In genomic region chr6:6611486-6611885, GRCh38 we compare ENCODE assay signal across 35 cellular contexts. TPM values are rescaled to one million over a fixed set of nuclear protein-coding genes. Genes with fewer than 3 reads are reported as not detected.
DNase-seq lines count a peak whose midpoint lies in the region; ATAC-seq and TF ChIP-seq lines count a peak whose summit lies in the region.
"Had no signal": no experiment of that assay in that cellular context is flagged by ENCODE, and none has a peak within 500 bp of the region (broad histone marks: within the 10 kb centered on the region; RNA-seq: fewer than 3 reads in every experiment).

No MANE protein-coding gene starts in this region.

- H3K27ac ChIP-seq in CD4-positive, alpha-beta T cell (ENCODE audit: low read depth, low read length): no peak overlapping the region
- H3K27ac ChIP-seq in SU-DHL-6 (ENCODE audit: low read depth, low read length): peak overlapping the region; percentile 78; the same call in 1 of the 2 replicates
- H3K27ac ChIP-seq: esophagus squamous epithelium, foreskin keratinocyte, HL-60, KMS-11, PC-9, SK-N-MC, VCaP had no signal

- H3K4me2 ChIP-seq in SU-DHL-6 (ENCODE audit: low read depth, low read length, poor library complexity, severe bottlenecking): no peak overlapping the region
- H3K4me2 ChIP-seq: KMS-11, PC-9 had no signal

- peak overlapping the region; percentile 12 for H3K27ac Mint-ChIP-seq in activated T-cell treated with anti-CD3 and anti-CD28 coated beads, Interleukin-2, amount 50 U/mL, for 72 hours
- H3K27ac Mint-ChIP-seq in CD4-positive, alpha-beta T cell: peak overlapping the region; percentile 91
- H3K27ac Mint-ChIP-seq in memory B cell: peak overlapping the region; percentile 91
- no peak overlapping the region for H3K27ac Mint-ChIP-seq in activated T-helper 17 cell treated with anti-CD3 and anti-CD28 coated beads, Interleukin-2, amount 50 U/mL, for 72 hours
- H3K27ac Mint-ChIP-seq: brain, progenitor cell of endocrine pancreas had no signal

- peaks cover 0 to 5% of the 10 kb centered on the region in 2 donors for H3K9me3 Mint-ChIP-seq in activated T-cell treated with anti-CD3 and anti-CD28 coated beads, Interleukin-2, amount 50 U/mL, for 72 hours
- no peaks in the 10 kb centered on the region for H3K9me3 Mint-ChIP-seq in CD4-positive, alpha-beta T cell
- H3K9me3 Mint-ChIP-seq in memory B cell: no peaks in the 10 kb centered on the region
- no peaks in the 10 kb centered on the region for H3K9me3 Mint-ChIP-seq in activated T-helper 17 cell treated with anti-CD3 and anti-CD28 coated beads, Interleukin-2, amount 50 U/mL, for 72 hours

- POLR2A ChIA-PET in CD4-positive, alpha-beta T cell (lab: Charles Lee): interaction anchor here (0.6 to 6.5 kb wide), 6 partner anchors 15 to 65 kb away, joined by 3 to 73 read pairs (median 18); partner anchors contain the start of gene LY86

- no peaks in the 10 kb centered on the region for H3K27me3 Mint-ChIP-seq in activated T-cell treated with anti-CD3 and anti-CD28 coated beads, Interleukin-2, amount 50 U/mL, for 72 hours (ENCODE audit: low read depth)
- H3K27me3 Mint-ChIP-seq in CD4-positive, alpha-beta T cell: no peaks in the 10 kb centered on the region
- H3K27me3 Mint-ChIP-seq in memory B cell: no peaks in the 10 kb centered on the region
- no peaks in the 10 kb centered on the region for H3K27me3 Mint-ChIP-seq in activated T-helper 17 cell treated with anti-CD3 and anti-CD28 coated beads, Interleukin-2, amount 50 U/mL, for 72 hours
- H3K27me3 Mint-ChIP-seq: brain had no signal

- no peaks in the 10 kb centered on the region for H4K20me1 ChIP-seq in SU-DHL-6 (ENCODE audit: low read depth, low read length)

- intact Hi-C loops in CD4-positive, alpha-beta T cell (cut with DNase I, micrococcal nuclease): no loop called here

- no peaks in the 10 kb centered on the region for H3K9me2 ChIP-seq in SU-DHL-6 (replicated peaks; ENCODE audit: insufficient read depth, low read length)

- peaks cover 16% of the 10 kb centered on the region; the same call in 1 of the 2 replicates for H3F3A ChIP-seq in SU-DHL-6 (ENCODE audit: insufficient read depth)

- peak overlapping the region in 1 of 2 donors; percentile 55 for H3K4me3 Mint-ChIP-seq in activated T-cell treated with anti-CD3 and anti-CD28 coated beads, Interleukin-2, amount 50 U/mL, for 72 hours
- H3K4me3 Mint-ChIP-seq in CD4-positive, alpha-beta T cell: peak overlapping the region; percentile 40
- peak overlapping the region; percentile 17 for H3K4me3 Mint-ChIP-seq in memory B cell
- no peak overlapping the region for H3K4me3 Mint-ChIP-seq in activated T-helper 17 cell treated with anti-CD3 and anti-CD28 coated beads, Interleukin-2, amount 50 U/mL, for 72 hours
- H3K4me3 Mint-ChIP-seq: brain had no signal

- H3K4me3 ChIP-seq in SU-DHL-6 (ENCODE audit: insufficient read depth, low read length, poor library complexity, severe bottlenecking): no peak overlapping the region
- H3K4me3 ChIP-seq: esophagus squamous epithelium, PC-9, SK-N-MC had no signal

- H3K79me2 ChIP-seq in SU-DHL-6 (ENCODE audit: insufficient read depth, low read length): no peaks in the 10 kb centered on the region

- H3K36me3 Mint-ChIP-seq in activated T-cell treated with anti-CD3 and anti-CD28 coated beads, Interleukin-2, amount 50 U/mL, for 72 hours (ENCODE audit: insufficient read depth in 2 of 2): peaks cover 0 to 2% of the 10 kb centered on the region in 2 donors
- H3K36me3 Mint-ChIP-seq in CD4-positive, alpha-beta T cell (ENCODE audit: low read depth): no peaks in the 10 kb centered on the region
- H3K36me3 Mint-ChIP-seq in memory B cell: peaks cover 9% of the 10 kb centered on the region
- H3K36me3 Mint-ChIP-seq in activated T-helper 17 cell treated with anti-CD3 and anti-CD28 coated beads, Interleukin-2, amount 50 U/mL, for 72 hours (ENCODE audit: low read depth): no peaks in the 10 kb centered on the region
- H3K36me3 Mint-ChIP-seq: brain had no signal

- CTCF ChIA-PET in CD4-positive, alpha-beta T cell (lab: Charles Lee): no interaction called here

- DNase-seq in activated T-cell treated with anti-CD3 and anti-CD28 coated beads, Interleukin-2, amount 50 U/mL, for 72 hours: no peak
- DNase-seq in activated T-cell treated with anti-CD3 and anti-CD28 coated beads, Interleukin-2, amount 50 U/mL, for 48 hours: no peak
- DNase-seq in CD4-positive, alpha-beta T cell: no peak
- DNase-seq in memory B cell (ENCODE audit: low spot score in 2 of 2) (no peak), NCI-H748 treated with DMSO at 0.1 percent for 48 hours (lab: John Stamatoyannopoulos, UW) (no peak)
- DNase-seq: activated gamma-delta T cell; Calu3; DMS79 treated with DMSO at 0.1 percent for 48 hours; esophagus squamous epithelium; foreskin keratinocyte; GDM1; head of caudate nucleus; NCI-H1436; NCI-H2081 treated with DMSO at 0.1 percent for 48 hours; NCI-H2227 treated with DMSO at 0.1 percent for 48 hours; NCI-H526; nucleus accumbens; PC-9; stimulated activated CD4-positive, alpha-beta T cell treated with anti-CD3 and anti-CD28 coated beads, Interleukin-12 subunit alpha, Interleukin-12 subunit beta, amount 100 ng/mL, for 4 hours; stimulated activated CD4-positive, alpha-beta T cell treated with anti-CD3 and anti-CD28 coated beads, Interleukin-4, amount 100 ng/mL, for 1 hour; T-helper 9 cell; trophoblast cell had no signal

- peaks cover 61% of the 10 kb centered on the region for H3K4me1 Mint-ChIP-seq in activated T-cell treated with anti-CD3 and anti-CD28 coated beads, Interleukin-2, amount 50 U/mL, for 72 hours (ENCODE audit: low read depth)
- H3K4me1 Mint-ChIP-seq in CD4-positive, alpha-beta T cell (ENCODE audit: low read depth): peaks cover 78% of the 10 kb centered on the region
- H3K4me1 Mint-ChIP-seq in memory B cell: peaks cover 49% of the 10 kb centered on the region
- peaks cover 8% of the 10 kb centered on the region for H3K4me1 Mint-ChIP-seq in activated T-helper 17 cell treated with anti-CD3 and anti-CD28 coated beads, Interleukin-2, amount 50 U/mL, for 72 hours

- no peaks in the 10 kb centered on the region for H3K36me3 ChIP-seq in SU-DHL-6 (ENCODE audit: low read length)
- H3K36me3 ChIP-seq: esophagus squamous epithelium had no signal

- ATAC-seq in activated T-cell treated with anti-CD3 and anti-CD28 coated beads, Interleukin-2, amount 50 U/mL, for 72 hours (replicated peaks in 1 of 2): no peak
- ATAC-seq in CD4-positive, alpha-beta T cell (ENCODE audit: poor library complexity): no peak
- ATAC-seq in memory B cell (ENCODE audit: low read depth): no peak
- ATAC-seq in activated T-helper 17 cell treated with anti-CD3 and anti-CD28 coated beads, Interleukin-2, amount 50 U/mL, for 72 hours (replicated peaks): no peak
- no peak for ATAC-seq in HG02588 (IDR thresholded peaks at IDR 0.05; ENCODE audit: unreplicated experiment)
- ATAC-seq: foreskin keratinocyte, HCT116, sciatic nerve had no signal

- H3K9ac ChIP-seq in SU-DHL-6 (ENCODE audit: low read length): no peak overlapping the region
- H3K9ac ChIP-seq: KMS-11 had no signal

- H3K9me3 ChIP-seq in CD4-positive, alpha-beta T cell (ENCODE audit: control insufficient read depth, low read length): no peaks in the 10 kb centered on the region
- H3K9me3 ChIP-seq in SU-DHL-6 (ENCODE audit: insufficient read depth, low read length): no peaks in the 10 kb centered on the region; the same call in 1 of the 2 replicates
- H3K9me3 ChIP-seq: esophagus squamous epithelium had no signal

- H2AFZ ChIP-seq in SU-DHL-6 (ENCODE audit: low read depth, low read length, severe bottlenecking): no peak overlapping the region
- H2AFZ ChIP-seq: PC-9 had no signal

- no peaks in the 10 kb centered on the region for H3K27me3 ChIP-seq in CD4-positive, alpha-beta T cell (ENCODE audit: control insufficient read depth, insufficient read depth, low read length)
- no peaks in the 10 kb centered on the region for H3K27me3 ChIP-seq in SU-DHL-6 (ENCODE audit: low read length)

- TF ChIP-seq CTCF in CD4-positive, alpha-beta T cell (IDR thresholded peaks at IDR 0.05): no peak
- no peak for TF ChIP-seq CTCF in SU-DHL-6 (IDR thresholded peaks at IDR 0.05; ENCODE audit: insufficient read depth, low read length, poor library complexity, severe bottlenecking)

RNA-seq across cellular contexts. Expression of gene LY86, which starts 23.0 kb away (rescaled TPM):
- total RNA-seq in activated T-cell treated with anti-CD3 and anti-CD28 coated beads, Interleukin-2, amount 50 U/mL, for 72 hours: 1 to 10 TPM in 1 of 2 donors, under 1 TPM in 1; 0.39 to 1.2 TPM
- 1 to 10 TPM; 1.3 to 2.1 TPM for total RNA-seq in CD4-positive, alpha-beta T cell
- total RNA-seq in activated T-helper 17 cell treated with anti-CD3 and anti-CD28 coated beads, Interleukin-2, amount 50 U/mL, for 72 hours: not detected
- total RNA-seq: Calu3, foreskin keratinocyte, kidney epithelial cell, myocyte, PC-9, progenitor cell of endocrine pancreas had no signal
